18 cellular contexts compared by ENCODE assay signal in the genomic region with DNA sequence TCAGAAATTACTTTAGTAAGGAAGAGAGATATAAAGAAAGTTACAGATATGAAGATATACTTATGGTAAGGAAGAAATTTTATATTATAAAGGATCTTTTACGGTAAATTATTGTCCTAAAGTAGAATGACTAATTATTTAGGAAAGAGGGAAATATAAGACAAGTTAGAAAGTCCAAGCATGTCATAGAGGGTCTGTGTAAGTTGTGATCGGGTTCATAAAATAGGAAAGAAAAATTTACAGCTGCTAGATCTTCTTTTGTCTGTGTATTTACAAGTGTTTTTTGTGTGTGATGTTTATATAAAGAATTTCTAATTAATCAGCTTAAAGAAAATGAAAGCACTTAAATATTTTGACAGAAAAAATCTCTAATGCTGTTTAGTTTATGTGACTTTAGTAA.
"Had no signal": no experiment of that assay in that cellular context is flagged by ENCODE, and none has a peak within 500 bp of the region (broad histone marks: within the 10 kb centered on the region; RNA-seq: fewer than 3 reads in every experiment).

No MANE protein-coding gene starts in this region.

- H3K27ac ChIP-seq: adrenal gland, cardiac muscle cell, dorsolateral prefrontal cortex, gastroesophageal sphincter, sigmoid colon, thoracic aorta had no signal

- H3K9me3 ChIP-seq: adrenal gland, gastroesophageal sphincter, sigmoid colon, thoracic aorta had no signal

- DNase-seq: activated B cell treated with CpG ODN at 0.5 μM for 24 hours; activated CD4-positive, alpha-beta T cell treated with anti-CD3 and anti-CD28 coated beads, Interleukin-2, amount 10 ng/mL, durations not matched to agents 24 days and 14 days; activated CD8-positive, alpha-beta memory T cell treated with anti-CD3 and anti-CD28 coated beads, Interleukin-2, amount 50 U/mL, for 4 hours; activated CD8-positive, alpha-beta T cell treated with anti-CD3 and anti-CD28 coated beads, Interleukin-2, amount 10 ng/mL, durations not matched to agents 7 days and 5 days; activated effector memory CD4-positive, alpha-beta T cell treated with anti-CD3 and anti-CD28 coated beads, Interleukin-2, amount 50 U/mL, for 16 hours; activated T-cell treated with anti-CD3 and anti-CD28 coated beads, Interleukin-2, amount 50 U/mL, for 48 hours; adrenal gland; dorsolateral prefrontal cortex; endodermal cell; left ventricle myocardium superior; mesenchymal stem cell; natural killer cell; occipital lobe; sigmoid colon; stimulated activated CD4-positive, alpha-beta T cell treated with anti-CD3 and anti-CD28 coated beads, Interleukin-1b, Interleukin-23, amount 100 ng/mL, for 48 hours had no signal

- H3K36me3 ChIP-seq: adrenal gland, cardiac muscle cell, gastroesophageal sphincter, sigmoid colon, thoracic aorta had no signal

- H3K27me3 ChIP-seq: adrenal gland, cardiac muscle cell, gastroesophageal sphincter, sigmoid colon had no signal

- H3K4me3 ChIP-seq: adrenal gland, cardiac muscle cell, dorsolateral prefrontal cortex, gastroesophageal sphincter, sigmoid colon, thoracic aorta had no signal

- ATAC-seq: activated CD8-positive, alpha-beta T cell treated with anti-CD3 and anti-CD28 coated beads, Interleukin-2, amount 10 ng/mL, durations not matched to agents 7 days and 5 days; gastroesophageal sphincter; left ventricle myocardium superior; natural killer cell had no signal

- H3K4me1 ChIP-seq: adrenal gland, gastroesophageal sphincter, sigmoid colon had no signal
